ENCODE assay signal across 8 cellular contexts in genomic region chrX:13652256-13653021, GRCh38. TPM values are rescaled to one million over a fixed set of nuclear protein-coding genes. Genes with fewer than 3 reads are reported as not detected.
DNase-seq lines count a peak whose midpoint lies in the region; ATAC-seq and TF ChIP-seq lines count a peak whose summit lies in the region.

No MANE protein-coding gene starts in this region.

- H3K27me3 ChIP-seq in trophoblast cell (ENCODE audit: insufficient read depth, low read length), result no peaks in the 10 kb centered on the region

- no peak overlapping the region for H3K4ac ChIP-seq in trophoblast cell (ENCODE audit: low read depth, low read length)

- H3K4me3 ChIP-seq in epithelial cell of proximal tubule (ENCODE audit: low read depth, low read length) (peak overlapping the region; percentile 62), trophoblast cell (ENCODE audit: low read depth, low read length) (no peak overlapping the region)

- peaks cover 6% of the 10 kb centered on the region for H3K79me1 ChIP-seq in trophoblast cell (ENCODE audit: low read length)

- H2AK5ac ChIP-seq in trophoblast cell (ENCODE audit: low read length), result no peak overlapping the region

- H2BK5ac ChIP-seq in trophoblast cell (ENCODE audit: low read depth, low read length, poor library complexity), result no peak overlapping the region

- POLR2A ChIA-PET in RWPE1 (lab: Yijun Ruan, JAX; ENCODE audit: low non-redundant PET), result no interaction called here

- no peak overlapping the region for H2AFZ ChIP-seq in trophoblast cell (ENCODE audit: insufficient read depth, low read length, poor library complexity)

- H3K18ac ChIP-seq in trophoblast cell (ENCODE audit: low read length), result no peak overlapping the region

- no peaks in the 10 kb centered on the region for H3K79me2 ChIP-seq in trophoblast cell (ENCODE audit: control insufficient read depth, insufficient read depth, low read length, poor library complexity)

- CTCF ChIA-PET in RWPE1 (lab: Yijun Ruan, JAX), result interaction anchor here (0.7 kb wide), 2 partner anchors 82 to 213 kb away, joined by 3 read pairs; no protein-coding TSS in a partner anchor

- WGBS in trophoblast cell (ENCODE audit: extremely low coverage, insufficient coverage, insufficient read length), result no CpG with 5 or more reads among the region's 17 CpGs

- peak overlapping the region; percentile 79 for H3K14ac ChIP-seq in trophoblast cell (ENCODE audit: low read length)

- no peak overlapping the region for H2BK12ac ChIP-seq in trophoblast cell (ENCODE audit: low read length)

- peaks cover 0 to 2% of the 10 kb centered on the region in 2 experiments for H3K36me3 ChIP-seq in trophoblast cell (ENCODE audit: control insufficient read depth in 1 of 2, insufficient read depth in 2 of 2, low read length in 2 of 2)

- H3K4me1 ChIP-seq in trophoblast cell (ENCODE audit: control insufficient read depth in 1 of 2, insufficient read depth in 2 of 2, low read length in 2 of 2), result peaks cover 0 to 2% of the 10 kb centered on the region in 2 experiments

- H3K4me2 ChIP-seq in trophoblast cell (ENCODE audit: low read length), result peak overlapping the region; percentile 57

- TF ChIP-seq CTCF in RWPE1 (conservative IDR thresholded peaks at IDR 0.05; ENCODE audit: low read depth) (no peak), epithelial cell of proximal tubule (conservative IDR thresholded peaks at IDR 0.05; ENCODE audit: low read depth, low read length) (no peak)

- DNase-seq in AG20443 (ENCODE audit: low spot score) (peak; percentile 34), RWPE1 (ENCODE audit: low spot score) (peak; percentile 47), epithelial cell of proximal tubule (ENCODE audit: low read depth) (no peak), trophoblast cell (peak in 1 of 2 donors; percentile 56), SHP77 treated with DMSO at 0.1 percent for 48 hours (lab: John Stamatoyannopoulos, UW) (no peak), NCI-H128 (lab: John Stamatoyannopoulos, UW; ENCODE audit: unreplicated experiment) (no peak)
- no peak for DNase-seq in stimulated activated CD4-positive, alpha-beta T cell treated with anti-CD3 and anti-CD28 coated beads, Interleukin-2, amount 100 ng/mL, for 48 hours

- H3K9ac ChIP-seq in trophoblast cell (ENCODE audit: low read length), result peak overlapping the region; percentile 69

- ATAC-seq in GM21528 (IDR thresholded peaks at IDR 0.05; ENCODE audit: low FRiP score, unreplicated experiment), result peak; percentile 6

- no peak overlapping the region for H2BK120ac ChIP-seq in trophoblast cell (ENCODE audit: insufficient read depth, low read length, poor library complexity)

- H4K91ac ChIP-seq in trophoblast cell (ENCODE audit: low read depth, low read length), result peak overlapping the region; percentile 87

- H3K9me3 ChIP-seq in trophoblast cell (ENCODE audit: insufficient read depth, low read depth, low read length), result no peaks in the 10 kb centered on the region

- H4K12ac ChIP-seq in trophoblast cell (ENCODE audit: low read depth, low read length), result peak overlapping the region; percentile 70

- H4K8ac ChIP-seq in trophoblast cell (ENCODE audit: low read depth, low read length), result peak overlapping the region; percentile 87

- no peak overlapping the region for H3K23ac ChIP-seq in trophoblast cell (ENCODE audit: low read length)

- H3K27ac ChIP-seq in RWPE1 (peak overlapping the region; percentile 96), trophoblast cell (ENCODE audit: low read depth, low read length) (peak overlapping the region; percentile 41)

RNA-seq across cellular contexts. Expression of gene TCEANC, which starts 0.5 kb away (rescaled TPM):
- total RNA-seq in epithelial cell of proximal tubule, result 0.12 and 0.29 TPM in 2 replicates
- 1.7 and 1.8 TPM in 2 replicates for polyA plus RNA-seq in trophoblast cell (2013)

RNA-seq across cellular contexts. Expression of gene RAB9A, which starts 36.5 kb away (rescaled TPM):
- total RNA-seq in epithelial cell of proximal tubule, result 33.6 and 39.6 TPM in 2 replicates
- polyA plus RNA-seq in trophoblast cell (2013), result 78.2 and 82.7 TPM in 2 replicates

Comparison
In these comparisons a context has a peak if more than half of its experiments do, and no peak if none do; other contexts are left out.
1. DNase-seq: peak in AG20443 (single experiment) and RWPE1 (single experiment); none in epithelial cell of proximal tubule (single experiment), SHP77 treated with DMSO at 0.1 percent for 48 hours (single experiment), NCI-H128 (single experiment) and stimulated activated CD4-positive, alpha-beta T cell treated with anti-CD3 and anti-CD28 coated beads, Interleukin-2, amount 100 ng/mL, for 48 hours (0 of 2).